Comparison of ENCODE assay signal across 1 cellular context in genomic region chr11:6603287-6604080, GRCh38.
TF ChIP-seq lines count a peak whose summit lies in the region.

Gene ILK, plus strand, starts transcription at chr11:6603774. Its CDS starts 498 bp downstream, at chr11:6604272.
Gene RRP8, minus strand, starts transcription at chr11:6603616. Its CDS starts 114 bp downstream, at chr11:6603502.

TF ChIP-seq in K562, 482 proteins besides CTCF, POLR2A, EP300 and RAD21 (continued from another document and continues in another):
- TF ChIP-seq ELK3 (CRISPR knock-in tag; IDR thresholded peaks at IDR 0.05) (no peak), HDAC1 (IDR thresholded peaks at IDR 0.05) (peak; percentile 82 to 96), JUN (IDR thresholded peaks at IDR 0.05; ENCODE audit: borderline replicate concordance, low read depth, low read length) (0 out of 2 replicates have a peak, but pooled peaks have one; percentile 14), JUN (CRISPR knock-in tag; IDR thresholded peaks at IDR 0.05; ENCODE audit: borderline replicate concordance) (no peak; the same call in 1 of the 2 replicates), THRAP3 (IDR thresholded peaks at IDR 0.05; ENCODE audit: borderline replicate concordance) (no peak), ZBTB8A (IDR thresholded peaks at IDR 0.05; ENCODE audit: partially characterized antibody) (no peak), SAFB2 (IDR thresholded peaks at IDR 0.05; ENCODE audit: borderline replicate concordance, low read depth, low read length, severe bottlenecking) (no peak), U2AF2 (optimal IDR thresholded peaks at IDR 0.05; ENCODE audit: low read depth, low read length) (no peak), CBX1 (IDR thresholded peaks at IDR 0.05; ENCODE audit: low read depth) (peak; percentile 86), POLR2H (tag; IDR thresholded peaks at IDR 0.05; ENCODE audit: low read depth) (no peak; the same call in 1 of the 2 replicates), FOXP1 (CRISPR knock-in tag; IDR thresholded peaks at IDR 0.05) (peak; percentile 68), TBL1XR1 (IDR thresholded peaks at IDR 0.05; ENCODE audit: low read length in 2 of 2) (no peak), ADNP (tag; IDR thresholded peaks at IDR 0.05) (no peak), THRB (CRISPR knock-in tag; conservative IDR thresholded peaks at IDR 0.05) (no peak), PHF8 (IDR thresholded peaks at IDR 0.05; ENCODE audit: borderline replicate concordance, low read length) (peak; percentile 92), HNRNPH1 (optimal IDR thresholded peaks at IDR 0.05; ENCODE audit: low read depth, low read length) (no peak), FOXJ2 (tag; IDR thresholded peaks at IDR 0.05) (0 out of 2 replicates have a peak, but pooled peaks have one; percentile 27), PRPF4 (IDR thresholded peaks at IDR 0.05; ENCODE audit: insufficient read depth, low read depth, low read length, poor library complexity, severe bottlenecking) (no peak), THAP12 (CRISPR knock-in tag; IDR thresholded peaks at IDR 0.05) (peak; percentile 96), RBFOX2 (IDR thresholded peaks at IDR 0.05; ENCODE audit: low read depth, low read length) (peak; percentile 87), NFIC (IDR thresholded peaks at IDR 0.05) (peak; percentile 50), HDAC8 (tag; IDR thresholded peaks at IDR 0.05) (no peak), CGGBP1 (CRISPR knock-in tag; IDR thresholded peaks at IDR 0.05) (no peak), ZKSCAN3 (CRISPR knock-in tag; IDR thresholded peaks at IDR 0.05) (no peak), HDGF (IDR thresholded peaks at IDR 0.05) (no peak), ZNF384 (IDR thresholded peaks at IDR 0.05; ENCODE audit: low read depth, low read length) (no peak), CC2D1A (IDR thresholded peaks at IDR 0.05) (no peak), RBM17 (IDR thresholded peaks at IDR 0.05; ENCODE audit: borderline replicate concordance, low read depth, low read length) (no peak), PCBP2 (IDR thresholded peaks at IDR 0.05; ENCODE audit: low read depth, low read length, poor library complexity, severe bottlenecking) (no peak), TAF15 (IDR thresholded peaks at IDR 0.05; ENCODE audit: low read depth, low read length) (no peak), KLF13 (tag; IDR thresholded peaks at IDR 0.05; ENCODE audit: borderline replicate concordance, low read depth) (peak; percentile 35; the same call in 1 of the 2 replicates), YBX1 (IDR thresholded peaks at IDR 0.05) (no peak), CREB3L1 (IDR thresholded peaks at IDR 0.05; ENCODE audit: borderline replicate concordance, low read depth) (peak; percentile 85; the same call in 1 of the 2 replicates), ZNF165 (CRISPR knock-in tag; IDR thresholded peaks at IDR 0.05; ENCODE audit: borderline replicate concordance) (no peak), ZNF696 (CRISPR knock-in tag; conservative IDR thresholded peaks at IDR 0.05) (no peak), BRCA1 (IDR thresholded peaks at IDR 0.05) (no peak), BRCA1 (CRISPR knock-in tag; IDR thresholded peaks at IDR 0.05) (no peak), ZNF512 (tag; IDR thresholded peaks at IDR 0.05) (no peak), STAT6 (CRISPR knock-in tag; IDR thresholded peaks at IDR 0.05) (no peak), GABPB2 (CRISPR knock-in tag; conservative IDR thresholded peaks at IDR 0.05) (no peak), ZNF778 (CRISPR knock-in tag; IDR thresholded peaks at IDR 0.05) (no peak), ZNF444 (CRISPR knock-in tag; IDR thresholded peaks at IDR 0.05) (no peak), ZNF695 (CRISPR knock-in tag; IDR thresholded peaks at IDR 0.05) (no peak), SNRNP70 (optimal IDR thresholded peaks at IDR 0.05; ENCODE audit: low read depth, low read length) (no peak), SNAPC5 (CRISPR knock-in tag; IDR thresholded peaks at IDR 0.05) (no peak), ESRRB (CRISPR knock-in tag; IDR thresholded peaks at IDR 0.05; ENCODE audit: borderline replicate concordance) (no peak), PCBP1 (IDR thresholded peaks at IDR 0.05; ENCODE audit: low read depth, low read length, poor library complexity, severe bottlenecking) (no peak), KAT7 (CRISPR knock-in tag; IDR thresholded peaks at IDR 0.05; ENCODE audit: borderline replicate concordance) (peak; percentile 94; the same call in 1 of the 2 replicates), RBM22 (IDR thresholded peaks at IDR 0.05; ENCODE audit: low read depth, low read length, poor library complexity, severe bottlenecking) (no peak), WHSC1 (IDR thresholded peaks at IDR 0.05; ENCODE audit: low read length) (no peak), NFATC3 (IDR thresholded peaks at IDR 0.05) (no peak), ZFPM2 (CRISPR knock-in tag; IDR thresholded peaks at IDR 0.05) (no peak), ZNF644 (tag; IDR thresholded peaks at IDR 0.05; ENCODE audit: low read depth) (no peak), NFE2 (IDR thresholded peaks at IDR 0.05; ENCODE audit: low read depth) (no peak), ZBTB33 (CRISPR knock-in tag; IDR thresholded peaks at IDR 0.05) (no peak), ZNF282 (CRISPR knock-in tag; IDR thresholded peaks at IDR 0.05) (no peak), ELF2 (CRISPR knock-in tag; IDR thresholded peaks at IDR 0.05) (peak; percentile 83; the same call in 1 of the 2 replicates), CCNT2 (IDR thresholded peaks at IDR 0.05; ENCODE audit: borderline replicate concordance, extremely low read depth, insufficient read length, low read depth, low read length) (peak; percentile 94), DACH1 (IDR thresholded peaks at IDR 0.05; ENCODE audit: partially characterized antibody) (no peak), ZNF76 (CRISPR knock-in tag; IDR thresholded peaks at IDR 0.05; ENCODE audit: borderline replicate concordance) (0 out of 2 replicates have a peak, but pooled peaks have one; percentile 38), ZHX1 (conservative IDR thresholded peaks at IDR 0.05; ENCODE audit: low read length) (no peak)
